14 cellular contexts compared by ENCODE assay signal in genomic region chr11:59267196-59267595, GRCh38. TPM values are rescaled to one million over a fixed set of nuclear protein-coding genes. Genes with fewer than 3 reads are reported as not detected.
DNase-seq lines count a peak whose midpoint lies in the region; ATAC-seq and TF ChIP-seq lines count a peak whose summit lies in the region.
"Had no signal": no experiment of that assay in that cellular context is flagged by ENCODE, and none has a peak within 500 bp of the region (broad histone marks: within the 10 kb centered on the region; RNA-seq: fewer than 3 reads in every experiment).

No MANE protein-coding gene starts in this region.

- H3K4me1 ChIP-seq in CD4-positive, alpha-beta memory T cell (ENCODE audit: insufficient read depth, low read length): no peaks in the 10 kb centered on the region
- no peaks in the 10 kb centered on the region for H3K4me1 ChIP-seq in prostate gland (replicated peaks)

- no peak for TF ChIP-seq POLR2A in prostate gland (IDR thresholded peaks at IDR 0.05)

- H3K9me3 ChIP-seq in CD4-positive, alpha-beta memory T cell (ENCODE audit: control insufficient read depth in 1 of 2, low read length in 2 of 2): no peaks in the 10 kb centered on the region
- no peaks in the 10 kb centered on the region for H3K9me3 ChIP-seq in prostate gland
- H3K9me3 ChIP-seq in CD4-positive, alpha-beta T cell (ENCODE audit: control insufficient read depth, low read length): no peaks in the 10 kb centered on the region
- H3K9me3 ChIP-seq: spleen, stomach had no signal

- intact Hi-C loops in CD4-positive, alpha-beta memory T cell (cut with micrococcal nuclease): no loop called here
- intact Hi-C loops in prostate gland (cut with DNase I): no loop called here
- intact Hi-C loops in CD4-positive, alpha-beta T cell (cut with DNase I, micrococcal nuclease): loop anchor here in 1 of 2 experiments (10.0 kb wide), 1 partner anchor 418 kb away; no protein-coding TSS in a partner anchor

- no peaks in the 10 kb centered on the region for H3K27me3 Mint-ChIP-seq in CD4-positive, alpha-beta memory T cell
- no peaks in the 10 kb centered on the region for H3K27me3 Mint-ChIP-seq in CD4-positive, alpha-beta T cell
- H3K27me3 Mint-ChIP-seq: activated T-cell treated with anti-CD3 and anti-CD28 coated beads, Interleukin-2, amount 50 U/mL, for 24 hours had no signal

- no peaks in the 10 kb centered on the region for H3K36me3 Mint-ChIP-seq in CD4-positive, alpha-beta memory T cell
- no peaks in the 10 kb centered on the region for H3K36me3 Mint-ChIP-seq in CD4-positive, alpha-beta T cell (ENCODE audit: low read depth)

- 39% methylated on average over 4 of the region's 4 CpGs for WGBS in prostate gland

- peaks cover 4 to 25% (median 17%) of the 10 kb centered on the region in 4 donors for H3K4me1 Mint-ChIP-seq in CD4-positive, alpha-beta memory T cell
- H3K4me1 Mint-ChIP-seq in CD4-positive, alpha-beta T cell (ENCODE audit: low read depth): peaks cover 20% of the 10 kb centered on the region

- POLR2A ChIA-PET in CD4-positive, alpha-beta memory T cell (lab: Charles Lee; ENCODE audit: partially characterized antibody): no interaction called here
- POLR2A ChIA-PET in CD4-positive, alpha-beta T cell (lab: Charles Lee): no interaction called here

- ATAC-seq in GM19328 (IDR thresholded peaks at IDR 0.05; ENCODE audit: unreplicated experiment): peak; percentile 41
- ATAC-seq in HG02870 (IDR thresholded peaks at IDR 0.05; ENCODE audit: unreplicated experiment): peak; percentile 65
- no peak for ATAC-seq in CD4-positive, alpha-beta T cell (ENCODE audit: poor library complexity)

- no peak overlapping the region for H3K4me3 ChIP-seq in CD4-positive, alpha-beta memory T cell (ENCODE audit: low read length in 2 of 2)
- H3K4me3 ChIP-seq in prostate gland: no peak overlapping the region
- H3K4me3 ChIP-seq: spleen, stomach had no signal

- TF ChIP-seq CTCF in prostate gland (IDR thresholded peaks at IDR 0.05): no peak
- no peak for TF ChIP-seq CTCF in CD4-positive, alpha-beta T cell (IDR thresholded peaks at IDR 0.05)

- H3K27ac Mint-ChIP-seq in CD4-positive, alpha-beta memory T cell: peak overlapping the region in 4 of 7 donors; percentile 32 to 63 (median 48)
- H3K27ac Mint-ChIP-seq in CD4-positive, alpha-beta T cell: no peak overlapping the region
- H3K27ac Mint-ChIP-seq: activated T-cell treated with anti-CD3 and anti-CD28 coated beads, Interleukin-2, amount 50 U/mL, for 24 hours had no signal

- H3K36me3 ChIP-seq in CD4-positive, alpha-beta memory T cell (ENCODE audit: insufficient read depth, low read length): no peaks in the 10 kb centered on the region
- H3K36me3 ChIP-seq in prostate gland: no peaks in the 10 kb centered on the region
- H3K36me3 ChIP-seq: spleen, stomach had no signal

- H3K27me3 ChIP-seq in CD4-positive, alpha-beta memory T cell (ENCODE audit: insufficient read depth, low read length): no peaks in the 10 kb centered on the region
- no peaks in the 10 kb centered on the region for H3K27me3 ChIP-seq in prostate gland (replicated peaks; ENCODE audit: insufficient read depth)
- H3K27me3 ChIP-seq in CD4-positive, alpha-beta T cell (ENCODE audit: control insufficient read depth, insufficient read depth, low read length): no peaks in the 10 kb centered on the region
- H3K27me3 ChIP-seq: spleen, stomach had no signal

- no peaks in the 10 kb centered on the region for H3K9me3 Mint-ChIP-seq in CD4-positive, alpha-beta memory T cell
- no peaks in the 10 kb centered on the region for H3K9me3 Mint-ChIP-seq in CD4-positive, alpha-beta T cell
- H3K9me3 Mint-ChIP-seq: activated T-cell treated with anti-CD3 and anti-CD28 coated beads, Interleukin-2, amount 50 U/mL, for 24 hours had no signal

- no peak overlapping the region for H3K27ac ChIP-seq in CD4-positive, alpha-beta memory T cell (ENCODE audit: low read depth, low read length)
- no peak overlapping the region for H3K27ac ChIP-seq in prostate gland
- no peak overlapping the region for H3K27ac ChIP-seq in CD4-positive, alpha-beta T cell (ENCODE audit: low read depth, low read length)
- H3K27ac ChIP-seq: stomach had no signal

- DNase-seq in CD4-positive, alpha-beta memory T cell: no peak
- peak; percentile 72 for DNase-seq in NAMALWA (ENCODE audit: low spot score)
- DNase-seq in prostate gland (ENCODE audit: low spot score): no peak
- no peak for DNase-seq in activated T-cell treated with anti-CD3 and anti-CD28 coated beads, Interleukin-2, amount 50 U/mL, for 48 hours
- DNase-seq in NCI-H187 (lab: John Stamatoyannopoulos, UW): no peak
- no peak for DNase-seq in CD4-positive, alpha-beta T cell
- DNase-seq: activated T-cell treated with anti-CD3 and anti-CD28 coated beads, Interleukin-2, amount 50 U/mL, for 24 hours; glutamatergic neuron; NCI-H2227 treated with DMSO at 0.1 percent for 48 hours; spleen; stomach had no signal

- CTCF ChIA-PET in CD4-positive, alpha-beta memory T cell (lab: Charles Lee; ENCODE audit: partially characterized antibody): no interaction called here
- CTCF ChIA-PET in CD4-positive, alpha-beta T cell (lab: Charles Lee): no interaction called here

- no peak overlapping the region for H3K4me3 Mint-ChIP-seq in CD4-positive, alpha-beta memory T cell
- H3K4me3 Mint-ChIP-seq in CD4-positive, alpha-beta T cell: no peak overlapping the region
- H3K4me3 Mint-ChIP-seq: activated T-cell treated with anti-CD3 and anti-CD28 coated beads, Interleukin-2, amount 50 U/mL, for 24 hours had no signal

RNA-seq across cellular contexts. Expression of gene MPEG1, which starts 54.5 kb away (rescaled TPM):
- total RNA-seq in CD4-positive, alpha-beta memory T cell: 1 to 10 TPM; 2.1 to 2.7 TPM
- under 1 TPM; 0.14 to 0.25 TPM for polyA plus RNA-seq in CD4-positive, alpha-beta memory T cell
- total RNA-seq in prostate gland: 1 to 10 TPM; 3.2 to 8.2 TPM
- total RNA-seq in CD4-positive, alpha-beta T cell: 1 to 10 TPM; 2.8 to 2.9 TPM
- total RNA-seq: T-helper 1 cell treated with Interleukin-12 subunit alpha and Interleukin-12 subunit beta and Interleukin-4 antibody, amounts not matched to agents 30 ng/mL and 1 ng/mL, for 36 hours had no signal
